ENCODE assay signal across 12 cellular contexts in genomic region chr4:152115794-152116193, GRCh38.
DNase-seq lines count a peak whose midpoint lies in the region; ATAC-seq and TF ChIP-seq lines count a peak whose summit lies in the region.
"Had no signal": no experiment of that assay in that cellular context is flagged by ENCODE, and none has a peak within 500 bp of the region (broad histone marks: within the 10 kb centered on the region; RNA-seq: fewer than 3 reads in every experiment).

No MANE protein-coding gene starts in this region.

- peak; percentile 79 for DNase-seq in activated CD8-positive, alpha-beta memory T cell treated with anti-CD3 and anti-CD28 coated beads for 24 hours
- DNase-seq in activated CD8-positive, alpha-beta memory T cell treated with anti-CD3 and anti-CD28 coated beads, Interleukin-2, amount 50 U/mL, for 48 hours = no peak
- peak; percentile 62 for DNase-seq in activated CD4-positive, alpha-beta memory T cell treated with anti-CD3 and anti-CD28 coated beads, Interleukin-2, amount 10 ng/mL, durations not matched to agents 7 days and 5 days
- DNase-seq in dermis blood vessel endothelial cell (peak; percentile 65), mesenteric fat pad (ENCODE audit: low spot score) (no peak), mesothelial cell of epicardium (ENCODE audit: low spot score in 2 of 2, unreplicated experiment in 2 of 2) (no peak)
- no peak for DNase-seq in stimulated activated naive B cell treated with anti-CD40 and anti-IgM and Interleukin-4, amounts not matched to agents 10 μg/mL and 1 μg/mL and 100 μg/mL, for 72 hours
- DNase-seq: 8988T, cortex of kidney, Karpas-422, PC-9 had no signal

- peaks cover 11% of the 10 kb centered on the region for H3K9me3 Mint-ChIP-seq in activated CD4-positive, alpha-beta memory T cell treated with anti-CD3 and anti-CD28 coated beads, Interleukin-2, amount 10 ng/mL, durations not matched to agents 7 days and 5 days
- H3K9me3 Mint-ChIP-seq in stimulated activated naive B cell treated with anti-CD40 and anti-IgM and Interleukin-4, amounts not matched to agents 10 μg/mL and 1 μg/mL and 100 μg/mL, for 72 hours = peaks cover 5 to 6% of the 10 kb centered on the region in 2 donors
- no peaks in the 10 kb centered on the region for H3K9me3 Mint-ChIP-seq in mesothelial cell of epicardium

- POLR2A ChIA-PET in activated CD4-positive, alpha-beta memory T cell treated with anti-CD3 and anti-CD28 coated beads, Interleukin-2, amount 10 ng/mL, durations not matched to agents 7 days and 5 days (lab: Charles Lee) = interaction anchor here (3.7 kb wide), 1 partner anchor 15 kb away, joined by 29 read pairs; no protein-coding TSS in a partner anchor

- peaks cover 45% of the 10 kb centered on the region for H3K4me1 Mint-ChIP-seq in activated CD4-positive, alpha-beta memory T cell treated with anti-CD3 and anti-CD28 coated beads, Interleukin-2, amount 10 ng/mL, durations not matched to agents 7 days and 5 days
- peaks cover 18 to 28% of the 10 kb centered on the region in 2 donors for H3K4me1 Mint-ChIP-seq in stimulated activated naive B cell treated with anti-CD40 and anti-IgM and Interleukin-4, amounts not matched to agents 10 μg/mL and 1 μg/mL and 100 μg/mL, for 72 hours
- peaks cover 6% of the 10 kb centered on the region for H3K4me1 Mint-ChIP-seq in mesothelial cell of epicardium

- ATAC-seq in stimulated activated naive B cell treated with anti-CD40 and anti-IgM and Interleukin-4, amounts not matched to agents 10 μg/mL and 1 μg/mL and 100 μg/mL, for 72 hours (replicated peaks) = peak; percentile 60 to 64
- ATAC-seq in GM21529 (IDR thresholded peaks at IDR 0.05; ENCODE audit: unreplicated experiment) = no peak

- CTCF ChIA-PET in activated CD4-positive, alpha-beta memory T cell treated with anti-CD3 and anti-CD28 coated beads, Interleukin-2, amount 10 ng/mL, durations not matched to agents 7 days and 5 days (lab: Charles Lee) = no interaction called here

- H3K27ac Mint-ChIP-seq in activated CD4-positive, alpha-beta memory T cell treated with anti-CD3 and anti-CD28 coated beads, Interleukin-2, amount 10 ng/mL, durations not matched to agents 7 days and 5 days = peak overlapping the region; percentile 79
- peak overlapping the region; percentile 57 for H3K27ac Mint-ChIP-seq in stimulated activated naive B cell treated with anti-CD40 and anti-IgM and Interleukin-4, amounts not matched to agents 10 μg/mL and 1 μg/mL and 100 μg/mL, for 72 hours
- no peak overlapping the region for H3K27ac Mint-ChIP-seq in mesothelial cell of epicardium

- no peaks in the 10 kb centered on the region for H3K27me3 Mint-ChIP-seq in activated CD4-positive, alpha-beta memory T cell treated with anti-CD3 and anti-CD28 coated beads, Interleukin-2, amount 10 ng/mL, durations not matched to agents 7 days and 5 days
- peaks cover 4 to 5% of the 10 kb centered on the region in 2 donors for H3K27me3 Mint-ChIP-seq in stimulated activated naive B cell treated with anti-CD40 and anti-IgM and Interleukin-4, amounts not matched to agents 10 μg/mL and 1 μg/mL and 100 μg/mL, for 72 hours
- no peaks in the 10 kb centered on the region for H3K27me3 Mint-ChIP-seq in mesothelial cell of epicardium (ENCODE audit: low read depth)

- H3K36me3 Mint-ChIP-seq in activated CD4-positive, alpha-beta memory T cell treated with anti-CD3 and anti-CD28 coated beads, Interleukin-2, amount 10 ng/mL, durations not matched to agents 7 days and 5 days (ENCODE audit: low read depth) = peaks cover 20% of the 10 kb centered on the region
- no peaks in the 10 kb centered on the region for H3K36me3 Mint-ChIP-seq in stimulated activated naive B cell treated with anti-CD40 and anti-IgM and Interleukin-4, amounts not matched to agents 10 μg/mL and 1 μg/mL and 100 μg/mL, for 72 hours
- no peaks in the 10 kb centered on the region for H3K36me3 Mint-ChIP-seq in mesothelial cell of epicardium

- H3K4me3 Mint-ChIP-seq in activated CD4-positive, alpha-beta memory T cell treated with anti-CD3 and anti-CD28 coated beads, Interleukin-2, amount 10 ng/mL, durations not matched to agents 7 days and 5 days = peak overlapping the region; percentile 37
- peak overlapping the region; percentile 71 to 72 for H3K4me3 Mint-ChIP-seq in stimulated activated naive B cell treated with anti-CD40 and anti-IgM and Interleukin-4, amounts not matched to agents 10 μg/mL and 1 μg/mL and 100 μg/mL, for 72 hours
- no peak overlapping the region for H3K4me3 Mint-ChIP-seq in mesothelial cell of epicardium

- TF ChIP-seq CTCF in mesothelial cell of epicardium (IDR thresholded peaks at IDR 0.05; ENCODE audit: unreplicated experiment) = no peak

Comparison
In these comparisons a context has a peak if more than half of its experiments do, and no peak if none do; other contexts are left out.
1. DNase-seq: peak in activated CD8-positive, alpha-beta memory T cell treated with anti-CD3 and anti-CD28 coated beads for 24 hours (single experiment), activated CD4-positive, alpha-beta memory T cell treated with anti-CD3 and anti-CD28 coated beads, Interleukin-2, amount 10 ng/mL, durations not matched to agents 7 days and 5 days (single experiment) and dermis blood vessel endothelial cell (single experiment); none in activated CD8-positive, alpha-beta memory T cell treated with anti-CD3 and anti-CD28 coated beads, Interleukin-2, amount 50 U/mL, for 48 hours (single experiment), stimulated activated naive B cell treated with anti-CD40 and anti-IgM and Interleukin-4, amounts not matched to agents 10 μg/mL and 1 μg/mL and 100 μg/mL, for 72 hours (single experiment), mesenteric fat pad (single experiment) and mesothelial cell of epicardium (0 of 2).